8 cellular contexts compared by ENCODE assay signal in genomic region chr17:4939804-4940624, GRCh38. TPM values are rescaled to one million over a fixed set of nuclear protein-coding genes. Genes with fewer than 3 reads are reported as not detected.
DNase-seq lines count a peak whose midpoint lies in the region; ATAC-seq, FAIRE-seq and TF ChIP-seq lines count a peak whose summit lies in the region.

Gene RNF167 (plus strand): TSS chr17:4940268. CDS start chr17:4940910, 642 bp downstream.
Gene SLC25A11 (minus strand): TSS chr17:4940046. CDS start chr17:4939910, 136 bp downstream.

- no peaks in the 10 kb centered on the region for H3K9me3 ChIP-seq in Loucy (ENCODE audit: insufficient read depth, low read depth, low read length)

- peak; percentile 100 for DNase-seq in EL
- DNase-seq in H54 (ENCODE audit: insufficient read length, low spot score), result peak; percentile 98
- peak; percentile 90 for DNase-seq in activated T-helper 9 cell treated with anti-CD3 and anti-CD28 coated beads, Interleukin-2, amount 50 U/mL, for 16 hours (ENCODE audit: low read depth)
- peak; percentile 100 for DNase-seq in fibroblast of mammary gland (ENCODE audit: low read depth)
- DNase-seq in naive thymus-derived CD8-positive, alpha-beta T cell, result peak; percentile 90 to 99 (median 96)
- peak; percentile 93 to 99 (median 96) for DNase-seq in stimulated activated naive CD4-positive, alpha-beta T cell (lab: John Stamatoyannopoulos, UW)

- FAIRE-seq in H54 (lab: Jason Lieb, UNC), result peak; percentile 73

- no peaks in the 10 kb centered on the region for H3K27me3 ChIP-seq in Loucy (ENCODE audit: insufficient read depth, low read length, poor library complexity, severe bottlenecking)

- peaks cover 78% of the 10 kb centered on the region for H3K79me2 ChIP-seq in Loucy (ENCODE audit: insufficient read depth, low read length)

- H3K4me3 Mint-ChIP-seq in naive thymus-derived CD8-positive, alpha-beta T cell, result peak within 1 kb of the TSS; percentile 91 to 100 (median 96)

- no peaks in the 10 kb centered on the region for H3K9me2 ChIP-seq in Loucy (replicated peaks; ENCODE audit: low read depth, low read length)

- peak within 1 kb of the TSS; percentile 98 for H3K4me2 ChIP-seq in Loucy (ENCODE audit: low read depth, low read length, poor library complexity, severe bottlenecking)

- H3K9ac ChIP-seq in Loucy (ENCODE audit: low read depth, low read length, poor library complexity, severe bottlenecking), result peak within 1 kb of the TSS; percentile 99

- peak within 1 kb of the TSS; percentile 93 to 99 (median 98) for H3K27ac Mint-ChIP-seq in naive thymus-derived CD8-positive, alpha-beta T cell

- peaks cover 0 to 48% (median 11%) of the 10 kb centered on the region in 3 donors for H3K36me3 Mint-ChIP-seq in naive thymus-derived CD8-positive, alpha-beta T cell

- H2AFZ ChIP-seq in Loucy (ENCODE audit: low read length), result peak within 1 kb of the TSS; percentile 67

- POLR2A ChIA-PET in naive thymus-derived CD8-positive, alpha-beta T cell (lab: Charles Lee), result interaction anchor here (0.6 to 25.2 kb wide), 20 partner anchors 11 to 797 kb away, joined by 3 to 635 read pairs (median 8); partner anchors contain the start of genes ARRB2, C17orf107, CAMTA2 and CYB5D2

- TF ChIP-seq CTCF in Loucy (conservative IDR thresholded peaks at IDR 0.05; ENCODE audit: low read length) (no peak), fibroblast of mammary gland (conservative IDR thresholded peaks at IDR 0.05; ENCODE audit: control insufficient read depth, insufficient read depth, low read depth, low read length) (no peak)

- H3K4me1 ChIP-seq in Loucy (ENCODE audit: insufficient read depth, low read length, poor library complexity, severe bottlenecking), result peaks cover 72% of the 10 kb centered on the region

- peaks cover 44 to 82% (median 72%) of the 10 kb centered on the region in 4 donors for H3K4me1 Mint-ChIP-seq in naive thymus-derived CD8-positive, alpha-beta T cell

- peaks cover 23% of the 10 kb centered on the region; the same call in 1 of the 2 replicates for H3K36me3 ChIP-seq in Loucy (ENCODE audit: insufficient read depth, low read length)

- peaks cover 22% of the 10 kb centered on the region for H3F3A ChIP-seq in Loucy (ENCODE audit: low read depth)

- peak; percentile 85 to 88 for ATAC-seq in naive thymus-derived CD8-positive, alpha-beta T cell

- H3K4me3 ChIP-seq in Loucy (ENCODE audit: low read length, poor library complexity, severe bottlenecking), result peak within 1 kb of the TSS; percentile 90
- H3K4me3 ChIP-seq in fibroblast of mammary gland (ENCODE audit: control insufficient read depth, low read depth, low read length), result peak within 1 kb of the TSS; percentile 94

- H4K20me1 ChIP-seq in Loucy (ENCODE audit: insufficient read depth, low read length, poor library complexity, severe bottlenecking), result peaks cover 47% of the 10 kb centered on the region

- TF ChIP-seq POLR2A in H54 (IDR thresholded peaks at IDR 0.05; ENCODE audit: low read depth, low read length) (peak; percentile 79), Raji (IDR thresholded peaks at IDR 0.05; ENCODE audit: insufficient read depth, low read depth, low read length) (peak; percentile 82)

- H3K9me3 Mint-ChIP-seq in naive thymus-derived CD8-positive, alpha-beta T cell, result no peaks in the 10 kb centered on the region

- no peaks in the 10 kb centered on the region for H3K27me3 Mint-ChIP-seq in naive thymus-derived CD8-positive, alpha-beta T cell

RNA-seq across cellular contexts. Expression of gene RNF167, which starts in this region (rescaled TPM):
- 100 to 1,000 TPM; 143 to 145 TPM for total RNA-seq in naive thymus-derived CD8-positive, alpha-beta T cell
- 10 to 100 TPM; 30.3 to 50.0 (median 32.2) TPM for polyA plus RNA-seq in naive thymus-derived CD8-positive, alpha-beta T cell

RNA-seq across cellular contexts. Expression of gene SLC25A11, which starts in this region (rescaled TPM):
- total RNA-seq in naive thymus-derived CD8-positive, alpha-beta T cell, result 10 to 100 TPM; 42.5 to 45.0 TPM
- polyA plus RNA-seq in naive thymus-derived CD8-positive, alpha-beta T cell, result 10 to 100 TPM; 75.3 to 78.6 (median 77.6) TPM

Comparison
In these comparisons a context has a peak if more than half of its experiments do, and no peak if none do; other contexts are left out.
1. Peak in every context shown above with its lines: DNase-seq, ATAC-seq and H3K4me3 ChIP-seq.